Comparison of ENCODE assay signal across 8 cellular contexts in the genomic region with DNA sequence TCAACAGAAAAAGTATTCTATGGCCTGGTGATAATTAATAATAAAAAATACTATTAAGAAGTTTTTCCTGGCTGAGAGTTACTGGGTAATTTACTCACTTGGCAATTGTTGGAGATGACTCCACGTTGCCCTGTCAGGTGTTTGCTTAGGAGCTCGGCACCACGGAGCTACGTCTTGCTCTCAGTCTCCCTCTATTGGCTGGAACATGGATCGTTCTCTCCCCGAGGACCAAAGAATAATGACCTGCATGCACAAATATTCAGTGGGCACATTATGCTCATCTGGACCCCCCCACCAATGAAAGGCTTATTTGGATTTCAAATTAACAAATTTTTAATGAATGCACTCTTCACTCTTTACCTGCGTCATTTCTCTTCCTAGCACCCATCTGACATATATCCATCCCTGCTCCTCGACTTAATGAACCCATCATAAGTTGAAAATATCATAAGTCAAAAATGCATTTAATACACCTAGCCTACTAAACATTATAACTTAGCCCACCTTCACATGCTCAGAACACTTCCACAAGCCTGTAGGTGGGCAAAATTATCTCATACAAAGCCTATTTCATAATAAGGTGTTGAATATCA.
A peak's percentile ranks its signal among the peaks of the same experiment; 100 is the strongest.
DNase-seq lines count a peak whose midpoint lies in the region; ATAC-seq and TF ChIP-seq lines count a peak whose summit lies in the region.

No MANE protein-coding gene starts in this region.

- H3K36me3 ChIP-seq in breast epithelium (no peaks in the 10 kb centered on the region), tibial nerve (no peaks in the 10 kb centered on the region)

- intact Hi-C loops in breast epithelium (cut with DNase I; ENCODE audit: low total_unique reads) = loop anchor here (5.0 kb wide), 1 partner anchor 134 kb away; no protein-coding TSS in a partner anchor

- H3K9me3 ChIP-seq in breast epithelium = no peaks in the 10 kb centered on the region
- no peaks in the 10 kb centered on the region for H3K9me3 ChIP-seq in tibial nerve

- no peaks in the 10 kb centered on the region for H3K4me1 ChIP-seq in breast epithelium
- peaks cover 0 to 3% (median 0%) of the 10 kb centered on the region in 4 donors for H3K4me1 ChIP-seq in tibial nerve

- in situ Hi-C loops in ACHN (cut with HindIII; ENCODE audit: low pct_ligation_motif_present, low pct_unique_long_range_greater_than_20kb, low sequenced_read_pairs) = no loop called here

- peak; percentile 71 for TF ChIP-seq CTCF in GM10266 (IDR thresholded peaks at IDR 0.05; ENCODE audit: control insufficient read depth, insufficient read depth, low read depth, missing control alignments)
- TF ChIP-seq CTCF in breast epithelium (IDR thresholded peaks at IDR 0.05) = peak in 2 of 3 donors; percentile 51 to 56
- TF ChIP-seq CTCF in tibial nerve (IDR thresholded peaks at IDR 0.05) = peak; percentile 37 to 50 (median 46)

- 22 to 23% methylated on average over 8 of the region's 8 CpGs for WGBS in tibial nerve, 2 donors

- TF ChIP-seq EP300 in tibial nerve (IDR thresholded peaks at IDR 0.05) = no peak

- no peak overlapping the region for H3K4me3 ChIP-seq in breast epithelium
- H3K4me3 ChIP-seq in tibial nerve = no peak overlapping the region

- TF ChIP-seq POLR2A in breast epithelium (IDR thresholded peaks at IDR 0.05) (no peak), tibial nerve (IDR thresholded peaks at IDR 0.05) (no peak)

- H3K27me3 ChIP-seq in breast epithelium (no peaks in the 10 kb centered on the region), tibial nerve (peaks cover 0 to 28% of the 10 kb centered on the region in 2 donors)

- H3K27ac ChIP-seq in breast epithelium (no peak overlapping the region), tibial nerve (no peak overlapping the region)

- DNase-seq in ACHN (peak; percentile 58), GM10266 (ENCODE audit: extremely low spot score) (peak; percentile 63), M059J (ENCODE audit: low read depth) (peak; percentile 70), T-helper 1 cell (peak in 3 of 5 donors; percentile 8 to 44 (median 27)), breast epithelium (ENCODE audit: low spot score in 2 of 2) (no peak), lung microvascular endothelial cell (ENCODE audit: low read depth in 2 of 2) (peak; percentile 56 to 57), tibial nerve (ENCODE audit: low spot score in 2 of 2) (peak in 1 of 2 donors; percentile 25)

- ATAC-seq in GM21737 (IDR thresholded peaks at IDR 0.05; ENCODE audit: unreplicated experiment) = no peak

Comparison
In these comparisons a context has a peak if more than half of its experiments do, and no peak if none do; other contexts are left out.
1. DNase-seq: peak in ACHN (single experiment), GM10266 (single experiment), M059J (single experiment), T-helper 1 cell (3 of 5) and lung microvascular endothelial cell (2 of 2); none in breast epithelium (0 of 2).
2. Peak in every context shown above with its lines, with median percentiles within 50 percentile points of each other: CTCF ChIP-seq.